8 cellular contexts compared by ENCODE assay signal in genomic region chr20:63957004-63957689, GRCh38. TPM values are rescaled to one million over a fixed set of nuclear protein-coding genes. Genes with fewer than 3 reads are reported as not detected.
DNase-seq lines count a peak whose midpoint lies in the region; ATAC-seq and TF ChIP-seq lines count a peak whose summit lies in the region.

No MANE protein-coding gene starts in this region.

- peak overlapping the region; percentile 93 for H3K27ac Mint-ChIP-seq in activated T-helper 1 cell treated with anti-CD3 and anti-CD28 coated beads, Interleukin-12 subunit alpha, Interleukin-12 subunit beta, Interleukin-2, Interleukin-4 antibody, amounts not matched to agents 30 ng/mL and 10 ng/mL and 1 ng/mL, durations not matched to agents 14 hours and 24 hours and 36 hours
- H3K27ac Mint-ChIP-seq in naive thymus-derived CD8-positive, alpha-beta T cell, result peak overlapping the region in 8 of 10 donors; percentile 25 to 90 (median 64)

- intact Hi-C loops in activated T-helper 1 cell treated with anti-CD3 and anti-CD28 coated beads, Interleukin-12 subunit alpha, Interleukin-12 subunit beta, Interleukin-2, Interleukin-4 antibody, amounts not matched to agents 30 ng/mL and 10 ng/mL and 1 ng/mL, durations not matched to agents 14 hours and 24 hours and 36 hours (cut with micrococcal nuclease), result loop anchor here (1.0 to 5.0 kb wide), 2 partner anchors 12 to 330 kb away; partner anchors contain the start of genes GMEB2 and ZNF512B

- WGBS in thymus, result 5% methylated on average over 28 of the region's 28 CpGs

- no peaks in the 10 kb centered on the region for H3F3A ChIP-seq in OCI-LY1 (ENCODE audit: insufficient read depth, low read length)

- POLR2A ChIA-PET in naive thymus-derived CD8-positive, alpha-beta T cell (lab: Charles Lee), result interaction anchor here (0.7 to 2.4 kb wide), 15 partner anchors 9 to 461 kb away, joined by 3 to 19 read pairs (median 5); partner anchors contain the start of genes LIME1, PRPF6, PTK6 and RGS19

- H4K20me1 ChIP-seq in OCI-LY1 (ENCODE audit: insufficient read depth, low read length) (no peaks in the 10 kb centered on the region), fibroblast of lung (ENCODE audit: control insufficient read depth, extremely low read depth, insufficient read depth, low read length) (no peaks in the 10 kb centered on the region)

- no peaks in the 10 kb centered on the region for H3K9me2 ChIP-seq in OCI-LY1 (ENCODE audit: low read depth, low read length)

- H3K79me2 ChIP-seq in OCI-LY1 (ENCODE audit: insufficient read depth, low read length) (no peaks in the 10 kb centered on the region), fibroblast of lung (ENCODE audit: control insufficient read depth, insufficient read depth, low read length) (peaks cover 34% of the 10 kb centered on the region)

- H3K9me3 ChIP-seq in OCI-LY1 (ENCODE audit: low read length), result no peaks in the 10 kb centered on the region
- no peaks in the 10 kb centered on the region for H3K9me3 ChIP-seq in fibroblast of lung (ENCODE audit: control insufficient read depth, insufficient read depth, low read depth, low read length)
- H3K9me3 ChIP-seq in thymus (ENCODE audit: control insufficient read depth), result no peaks in the 10 kb centered on the region

- H3K4me1 Mint-ChIP-seq in activated T-helper 1 cell treated with anti-CD3 and anti-CD28 coated beads, Interleukin-12 subunit alpha, Interleukin-12 subunit beta, Interleukin-2, Interleukin-4 antibody, amounts not matched to agents 30 ng/mL and 10 ng/mL and 1 ng/mL, durations not matched to agents 14 hours and 24 hours and 36 hours (ENCODE audit: low read depth), result peaks cover 19% of the 10 kb centered on the region
- H3K4me1 Mint-ChIP-seq in naive thymus-derived CD8-positive, alpha-beta T cell, result peaks cover 10 to 41% (median 29%) of the 10 kb centered on the region in 4 donors

- H3K4me1 ChIP-seq in OCI-LY1 (ENCODE audit: insufficient read depth, low read length, severe bottlenecking), result peaks cover 41% of the 10 kb centered on the region
- H3K4me1 ChIP-seq in fibroblast of lung (ENCODE audit: control insufficient read depth, extremely low read depth, insufficient read depth, low read length), result peaks cover 17% of the 10 kb centered on the region
- peaks cover 18% of the 10 kb centered on the region for H3K4me1 ChIP-seq in thymus (ENCODE audit: control insufficient read depth, insufficient read depth, low read length)

- ATAC-seq in HG03558 (IDR thresholded peaks at IDR 0.05; ENCODE audit: extremely low read depth, unreplicated experiment), result peak; percentile 8
- ATAC-seq in naive thymus-derived CD8-positive, alpha-beta T cell, result peak; percentile 16 to 38
- no peak for ATAC-seq in GM19452 (IDR thresholded peaks at IDR 0.05; ENCODE audit: unreplicated experiment)

- H3K9me3 Mint-ChIP-seq in activated T-helper 1 cell treated with anti-CD3 and anti-CD28 coated beads, Interleukin-12 subunit alpha, Interleukin-12 subunit beta, Interleukin-2, Interleukin-4 antibody, amounts not matched to agents 30 ng/mL and 10 ng/mL and 1 ng/mL, durations not matched to agents 14 hours and 24 hours and 36 hours, result no peaks in the 10 kb centered on the region
- no peaks in the 10 kb centered on the region for H3K9me3 Mint-ChIP-seq in naive thymus-derived CD8-positive, alpha-beta T cell

- TF ChIP-seq CTCF in GM12874 (IDR thresholded peaks at IDR 0.05; ENCODE audit: insufficient read depth, low read depth, low read length) (0 out of 2 replicates have a peak, but pooled peaks have one; percentile 1), OCI-LY1 (IDR thresholded peaks at IDR 0.05; ENCODE audit: low read length) (no peak), fibroblast of lung (conservative IDR thresholded peaks at IDR 0.05 in 1 of 2, IDR thresholded peaks at IDR 0.05 in 1 of 2; ENCODE audit: low read depth in 1 of 2, low read length in 2 of 2) (peak in 1 of 2 donors; percentile 17)

- no peaks in the 10 kb centered on the region for H3K27me3 ChIP-seq in OCI-LY1 (ENCODE audit: insufficient read depth, low read length)
- no peaks in the 10 kb centered on the region for H3K27me3 ChIP-seq in fibroblast of lung (ENCODE audit: control insufficient read depth, insufficient read depth, low read length)
- H3K27me3 ChIP-seq in thymus (ENCODE audit: control insufficient read depth, insufficient read depth), result no peaks in the 10 kb centered on the region

- H3K27me3 Mint-ChIP-seq in activated T-helper 1 cell treated with anti-CD3 and anti-CD28 coated beads, Interleukin-12 subunit alpha, Interleukin-12 subunit beta, Interleukin-2, Interleukin-4 antibody, amounts not matched to agents 30 ng/mL and 10 ng/mL and 1 ng/mL, durations not matched to agents 14 hours and 24 hours and 36 hours (ENCODE audit: insufficient read depth), result no peaks in the 10 kb centered on the region
- H3K27me3 Mint-ChIP-seq in naive thymus-derived CD8-positive, alpha-beta T cell, result no peaks in the 10 kb centered on the region

- H3K9ac ChIP-seq in OCI-LY1 (ENCODE audit: low read length) (peak overlapping the region; percentile 66), fibroblast of lung (ENCODE audit: insufficient read depth, low read length) (no peak overlapping the region)

- peaks cover 29% of the 10 kb centered on the region for H3K36me3 ChIP-seq in OCI-LY1 (ENCODE audit: insufficient read depth, low read length)
- H3K36me3 ChIP-seq in fibroblast of lung (ENCODE audit: control insufficient read depth, insufficient read depth, low read length), result peaks cover 15% of the 10 kb centered on the region
- H3K36me3 ChIP-seq in thymus (ENCODE audit: control insufficient read depth, insufficient read depth), result peaks cover 33% of the 10 kb centered on the region

- peak; percentile 63 for DNase-seq in activated T-helper 1 cell treated with anti-CD3 and anti-CD28 coated beads, Interleukin-12 subunit alpha, Interleukin-12 subunit beta, Interleukin-2, Interleukin-4 antibody, amounts not matched to agents 30 ng/mL and 10 ng/mL and 1 ng/mL, durations not matched to agents 14 hours and 24 hours and 36 hours (ENCODE audit: low spot score)
- peak; percentile 55 to 65 for DNase-seq in fibroblast of lung (ENCODE audit: low read depth in 2 of 2)
- peak in 4 of 10 donors; percentile 35 to 77 (median 52) for DNase-seq in naive thymus-derived CD8-positive, alpha-beta T cell

- H3K27ac ChIP-seq in OCI-LY1 (ENCODE audit: low read depth, low read length, poor library complexity, severe bottlenecking) (peak overlapping the region; percentile 74), fibroblast of lung (ENCODE audit: insufficient read depth, low read length) (peak overlapping the region; percentile 40), thymus (ENCODE audit: low read depth) (peak overlapping the region; percentile 52)

- H2AFZ ChIP-seq in OCI-LY1 (ENCODE audit: low read length) (no peak overlapping the region), fibroblast of lung (ENCODE audit: low read length) (no peak overlapping the region)

- H3K4me3 ChIP-seq in OCI-LY1 (ENCODE audit: low read depth, low read length, poor library complexity, severe bottlenecking), result peak overlapping the region; percentile 61
- peak overlapping the region; percentile 9 to 70 (median 42) for H3K4me3 ChIP-seq in fibroblast of lung (replicated peaks in 1 of 4; ENCODE audit: control extremely low read depth in 1 of 4, insufficient read depth in 1 of 4, low read depth in 3 of 4, low read length in 4 of 4)
- peak overlapping the region; percentile 53 for H3K4me3 ChIP-seq in thymus (ENCODE audit: low read length)

- H3K4me2 ChIP-seq in OCI-LY1 (ENCODE audit: low read length), result peak overlapping the region; percentile 73
- peak overlapping the region; percentile 72 for H3K4me2 ChIP-seq in fibroblast of lung (ENCODE audit: extremely low read depth, insufficient read depth, low read length)

- peak overlapping the region; percentile 74 for H3K4me3 Mint-ChIP-seq in activated T-helper 1 cell treated with anti-CD3 and anti-CD28 coated beads, Interleukin-12 subunit alpha, Interleukin-12 subunit beta, Interleukin-2, Interleukin-4 antibody, amounts not matched to agents 30 ng/mL and 10 ng/mL and 1 ng/mL, durations not matched to agents 14 hours and 24 hours and 36 hours
- H3K4me3 Mint-ChIP-seq in naive thymus-derived CD8-positive, alpha-beta T cell, result peak overlapping the region; percentile 76 to 89 (median 84)

- H3K36me3 Mint-ChIP-seq in activated T-helper 1 cell treated with anti-CD3 and anti-CD28 coated beads, Interleukin-12 subunit alpha, Interleukin-12 subunit beta, Interleukin-2, Interleukin-4 antibody, amounts not matched to agents 30 ng/mL and 10 ng/mL and 1 ng/mL, durations not matched to agents 14 hours and 24 hours and 36 hours (ENCODE audit: low read depth), result peaks cover 8% of the 10 kb centered on the region
- H3K36me3 Mint-ChIP-seq in naive thymus-derived CD8-positive, alpha-beta T cell, result peaks cover 0 to 17% (median 2%) of the 10 kb centered on the region in 3 donors

RNA-seq across cellular contexts. Expression of gene UCKL1, which starts 0.9 kb away (rescaled TPM):
- 48.7 and 49.3 TPM in 2 replicates for total RNA-seq in activated T-helper 1 cell treated with anti-CD3 and anti-CD28 coated beads, Interleukin-12 subunit alpha, Interleukin-12 subunit beta, Interleukin-2, Interleukin-4 antibody, amounts not matched to agents 30 ng/mL and 10 ng/mL and 1 ng/mL, durations not matched to agents 14 hours and 24 hours and 36 hours
- total RNA-seq in fibroblast of lung, result 20.8 and 27.9 TPM in 2 replicates
- polyA plus RNA-seq in fibroblast of lung, result 16.4 and 16.7 TPM in 2 replicates
- polyA plus RNA-seq in fibroblast of lung (2012), result 17.6 and 20.6 TPM in 2 replicates
- polyA minus RNA-seq in fibroblast of lung (ENCODE audit: low replicate concordance), result 16.2 and 19.7 TPM in 2 replicates
- 10 to 100 TPM; 48.2 to 50.9 TPM for total RNA-seq in naive thymus-derived CD8-positive, alpha-beta T cell
- 10 to 100 TPM; 19.8 to 28.3 (median 21.0) TPM for polyA plus RNA-seq in naive thymus-derived CD8-positive, alpha-beta T cell
- 51.8 TPM for polyA plus RNA-seq in thymus

RNA-seq across cellular contexts. Expression of gene ZNF512B, which starts 12.6 kb away (rescaled TPM):
- 28.0 and 28.3 TPM in 2 replicates for total RNA-seq in activated T-helper 1 cell treated with anti-CD3 and anti-CD28 coated beads, Interleukin-12 subunit alpha, Interleukin-12 subunit beta, Interleukin-2, Interleukin-4 antibody, amounts not matched to agents 30 ng/mL and 10 ng/mL and 1 ng/mL, durations not matched to agents 14 hours and 24 hours and 36 hours
- 6.4 and 8.4 TPM in 2 replicates for total RNA-seq in fibroblast of lung
- polyA plus RNA-seq in fibroblast of lung (3.5 and 3.7 TPM in 2 replicates), thymus (13.4 TPM)
- polyA plus RNA-seq in fibroblast of lung (2012), result 12.4 and 12.9 TPM in 2 replicates
- polyA minus RNA-seq in fibroblast of lung (ENCODE audit: low replicate concordance), result 11.4 and 14.8 TPM in 2 replicates
- total RNA-seq in naive thymus-derived CD8-positive, alpha-beta T cell, result 10 to 100 TPM; 17.7 to 19.4 TPM
- 1 to 10 TPM in 1 of 3 donors, under 1 TPM in 2; 0.57 to 1.5 (median 0.59) TPM for polyA plus RNA-seq in naive thymus-derived CD8-positive, alpha-beta T cell

RNA-seq across cellular contexts. Expression of gene SAMD10, which starts 22.3 kb away (rescaled TPM):
- total RNA-seq in activated T-helper 1 cell treated with anti-CD3 and anti-CD28 coated beads, Interleukin-12 subunit alpha, Interleukin-12 subunit beta, Interleukin-2, Interleukin-4 antibody, amounts not matched to agents 30 ng/mL and 10 ng/mL and 1 ng/mL, durations not matched to agents 14 hours and 24 hours and 36 hours, result 29.4 and 34.9 TPM in 2 replicates
- 0.77 and 0.99 TPM in 2 replicates for total RNA-seq in fibroblast of lung
- 0.37 and 0.86 TPM in 2 replicates for polyA plus RNA-seq in fibroblast of lung
- 1.2 and 3.3 TPM in 2 replicates for polyA plus RNA-seq in fibroblast of lung (2012)
- 0.27 and 1.4 TPM in 2 replicates for polyA minus RNA-seq in fibroblast of lung (ENCODE audit: low replicate concordance)
- 1 to 10 TPM; 7.7 to 9.3 TPM for total RNA-seq in naive thymus-derived CD8-positive, alpha-beta T cell
- polyA plus RNA-seq in naive thymus-derived CD8-positive, alpha-beta T cell, result 10 to 100 TPM in 1 of 3 donors, 1 to 10 TPM in 2; 7.4 to 15.4 (median 8.9) TPM
- 10.5 TPM for polyA plus RNA-seq in thymus

RNA-seq across cellular contexts. Expression of gene PRPF6, which starts 23.8 kb away (rescaled TPM):
- 82.3 and 83.6 TPM in 2 replicates for total RNA-seq in activated T-helper 1 cell treated with anti-CD3 and anti-CD28 coated beads, Interleukin-12 subunit alpha, Interleukin-12 subunit beta, Interleukin-2, Interleukin-4 antibody, amounts not matched to agents 30 ng/mL and 10 ng/mL and 1 ng/mL, durations not matched to agents 14 hours and 24 hours and 36 hours
- 52.0 and 55.2 TPM in 2 replicates for total RNA-seq in fibroblast of lung
- polyA plus RNA-seq in fibroblast of lung (28.2 and 40.5 TPM in 2 replicates), thymus (56.1 TPM)
- polyA plus RNA-seq in fibroblast of lung (2012), result 48.5 and 62.9 TPM in 2 replicates
- 58.5 and 85.6 TPM in 2 replicates for polyA minus RNA-seq in fibroblast of lung (ENCODE audit: low replicate concordance)
- 10 to 100 TPM; 91.1 to 93.3 TPM for total RNA-seq in naive thymus-derived CD8-positive, alpha-beta T cell
- polyA plus RNA-seq in naive thymus-derived CD8-positive, alpha-beta T cell, result 100 to 1,000 TPM in 1 of 3 donors, 10 to 100 TPM in 2; 67.2 to 110 (median 85.9) TPM
